ENCODE assay signal across 1 cellular context in genomic region chr12:109191621-109192250, GRCh38.
TF ChIP-seq lines count a peak whose summit lies in the region.

No MANE protein-coding gene starts in this region.

TF ChIP-seq in SK-N-SH treated with all-trans-retinoic acid at 6 μM for 48 hours, 23 proteins besides CTCF, POLR2A, EP300 and RAD21 (continued from another document):
- TF ChIP-seq, protein P1, sequence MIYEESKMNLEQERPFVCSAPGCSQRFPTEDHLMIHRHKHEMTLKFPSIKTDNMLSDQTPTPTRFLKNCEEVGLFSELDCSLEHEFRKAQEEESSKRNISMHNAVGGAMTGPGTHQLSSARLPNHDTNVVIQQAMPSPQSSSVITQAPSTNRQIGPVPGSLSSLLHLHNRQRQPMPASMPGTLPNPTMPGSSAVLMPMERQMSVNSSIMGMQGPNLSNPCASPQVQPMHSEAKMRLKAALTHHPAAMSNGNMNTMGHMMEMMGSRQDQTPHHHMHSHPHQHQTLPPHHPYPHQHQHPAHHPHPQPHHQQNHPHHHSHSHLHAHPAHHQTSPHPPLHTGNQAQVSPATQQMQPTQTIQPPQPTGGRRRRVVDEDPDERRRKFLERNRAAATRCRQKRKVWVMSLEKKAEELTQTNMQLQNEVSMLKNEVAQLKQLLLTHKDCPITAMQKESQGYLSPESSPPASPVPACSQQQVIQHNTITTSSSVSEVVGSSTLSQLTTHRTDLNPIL (CRISPR knock-in tag; IDR thresholded peaks at IDR 0.05; ENCODE audit: low read depth) = no peak
- TF ChIP-seq ESRRG (CRISPR knock-in tag; IDR thresholded peaks at IDR 0.05) (no peak), OSR1 (CRISPR knock-in tag; IDR thresholded peaks at IDR 0.05) (no peak), TOX (CRISPR knock-in tag; IDR thresholded peaks at IDR 0.05; ENCODE audit: borderline replicate concordance) (no peak), CSRNP3 (CRISPR knock-in tag; IDR thresholded peaks at IDR 0.05) (no peak), SNAI2 (CRISPR knock-in tag; IDR thresholded peaks at IDR 0.05) (no peak), RARB (CRISPR knock-in tag; IDR thresholded peaks at IDR 0.05) (no peak), ARNTL (CRISPR knock-in tag; IDR thresholded peaks at IDR 0.05; ENCODE audit: borderline replicate concordance, low read depth) (no peak), ZFP30 (CRISPR knock-in tag; IDR thresholded peaks at IDR 0.05) (no peak), ZFP3 (CRISPR knock-in tag; IDR thresholded peaks at IDR 0.05) (no peak), ZC3H10 (CRISPR knock-in tag; IDR thresholded peaks at IDR 0.05) (no peak)
- TF ChIP-seq, protein P2, sequence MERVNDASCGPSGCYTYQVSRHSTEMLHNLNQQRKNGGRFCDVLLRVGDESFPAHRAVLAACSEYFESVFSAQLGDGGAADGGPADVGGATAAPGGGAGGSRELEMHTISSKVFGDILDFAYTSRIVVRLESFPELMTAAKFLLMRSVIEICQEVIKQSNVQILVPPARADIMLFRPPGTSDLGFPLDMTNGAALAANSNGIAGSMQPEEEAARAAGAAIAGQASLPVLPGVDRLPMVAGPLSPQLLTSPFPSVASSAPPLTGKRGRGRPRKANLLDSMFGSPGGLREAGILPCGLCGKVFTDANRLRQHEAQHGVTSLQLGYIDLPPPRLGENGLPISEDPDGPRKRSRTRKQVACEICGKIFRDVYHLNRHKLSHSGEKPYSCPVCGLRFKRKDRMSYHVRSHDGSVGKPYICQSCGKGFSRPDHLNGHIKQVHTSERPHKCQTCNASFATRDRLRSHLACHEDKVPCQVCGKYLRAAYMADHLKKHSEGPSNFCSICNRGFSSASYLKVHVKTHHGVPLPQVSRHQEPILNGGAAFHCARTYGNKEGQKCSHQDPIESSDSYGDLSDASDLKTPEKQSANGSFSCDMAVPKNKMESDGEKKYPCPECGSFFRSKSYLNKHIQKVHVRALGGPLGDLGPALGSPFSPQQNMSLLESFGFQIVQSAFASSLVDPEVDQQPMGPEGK (CRISPR knock-in tag; IDR thresholded peaks at IDR 0.05; ENCODE audit: borderline replicate concordance) = no peak
TF ChIP-seq in SK-N-SH treated with all-trans-retinoic acid at 6 μM for 48 hours: peak in this region for 0.
